ENCODE assay signal across 19 cellular contexts in genomic region chrX:46599051-46599560, GRCh38.
"Had no signal": no experiment of that assay in that cellular context is flagged by ENCODE, and none has a peak within 500 bp of the region (broad histone marks: within the 10 kb centered on the region; RNA-seq: fewer than 3 reads in every experiment).

No MANE protein-coding gene starts in this region.

- H3K9ac ChIP-seq: parathyroid adenoma had no signal

- H3K9me3 ChIP-seq: colonic mucosa, mucosa of descending colon, neutrophil, suprapubic skin had no signal

- H3K4me1 ChIP-seq: colonic mucosa, suprapubic skin had no signal

- H2AFZ ChIP-seq: parathyroid adenoma had no signal

- H3K36me3 ChIP-seq: colonic mucosa, neutrophil, suprapubic skin had no signal

- H3K4me3 ChIP-seq: colonic mucosa, mucosa of descending colon, smooth muscle cell, suprapubic skin had no signal

- H3K27me3 ChIP-seq: colonic mucosa, neutrophil, suprapubic skin had no signal

- H3K27ac ChIP-seq: colonic mucosa, neutrophil, parathyroid adenoma, suprapubic skin had no signal

- DNase-seq: activated B cell treated with CpG ODN at 0.5 μM for 24 hours; activated CD4-positive, alpha-beta T cell treated with anti-CD3 and anti-CD28 coated beads for 48 hours; activated CD8-positive, alpha-beta memory T cell treated with anti-CD3 and anti-CD28 coated beads, Interleukin-2, amount 50 U/mL, for 4 hours; activated CD8-positive, alpha-beta T cell treated with anti-CD3 and anti-CD28 coated beads, Interleukin-2, amount 10 ng/mL, durations not matched to agents 7 days and 5 days; activated effector memory CD4-positive, alpha-beta T cell treated with anti-CD3 and anti-CD28 coated beads, Interleukin-2, amount 50 U/mL, for 16 hours; activated T-cell treated with anti-CD3 and anti-CD28 coated beads, Interleukin-2, amount 50 U/mL, for 48 hours; amniotic stem cell; central memory CD4-positive, alpha-beta T cell; colonic mucosa; mucosa of descending colon; natural killer cell; retina; stimulated activated CD4-positive, alpha-beta T cell treated with anti-CD3 and anti-CD28 coated beads, Interleukin-4, amount 100 ng/mL, for 4 hours; stimulated activated CD8-positive, alpha-beta memory T cell treated with anti-CD3 and anti-CD28 coated beads, Interleukin-4, amount 100 ng/mL, for 48 hours; trophoblast cell had no signal

- H3K4me2 ChIP-seq: smooth muscle cell had no signal
